Comparison of ENCODE assay signal across 21 cellular contexts in the genomic region with DNA sequence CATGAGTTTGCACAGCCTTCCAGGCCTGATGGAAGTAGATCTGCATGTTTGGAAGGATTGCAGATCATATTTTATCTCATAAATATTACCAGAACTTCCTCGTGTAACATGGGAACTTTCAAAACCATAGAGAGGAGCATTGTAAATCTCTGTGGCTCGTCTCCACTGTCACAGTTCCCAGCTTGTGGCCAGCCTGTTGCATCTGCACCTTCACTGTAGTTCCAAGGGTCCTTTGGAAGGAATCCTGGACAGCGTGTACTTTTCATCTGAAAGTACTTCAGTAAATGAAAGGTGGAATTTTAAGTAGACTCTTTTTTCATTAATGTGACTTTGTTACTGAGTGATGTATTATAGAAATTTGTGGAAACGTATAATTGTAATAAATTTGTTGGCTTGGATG.
"Had no signal": no experiment of that assay in that cellular context is flagged by ENCODE, and none has a peak within 500 bp of the region (broad histone marks: within the 10 kb centered on the region; RNA-seq: fewer than 3 reads in every experiment).

No MANE protein-coding gene starts in this region.

- H3K36me3 ChIP-seq: MG63 had no signal

- H3K27ac ChIP-seq: RWPE1 had no signal

- H3K27me3 ChIP-seq: MG63 had no signal

- H3K9me3 ChIP-seq: MG63 had no signal

- H3K4me3 ChIP-seq: MG63 had no signal

- ATAC-seq: HepG2, Panc1, SK-N-SH treated with all-trans-retinoic acid at 6 μM for 48 hours had no signal

- DNase-seq: IMR-90, Karpas-422, KG1, MG63, NCI-H1092, NCI-H1105 treated with DMSO at 0.1 percent for 48 hours, NCI-H1417 treated with DMSO at 0.1 percent for 48 hours, NCI-H146, NCI-H1694 treated with DMSO at 0.1 percent for 48 hours, NCI-H1930, NCI-H2081, NCI-H2107, NCI-H2227 treated with DMSO at 0.1 percent for 48 hours, NCI-H524, NCI-H526 treated with DMSO at 0.1 percent for 48 hours, NCI-H748 treated with DMSO at 0.1 percent for 48 hours, SHP77 had no signal
